Comparison of ENCODE assay signal across 29 cellular contexts in the genomic region with DNA sequence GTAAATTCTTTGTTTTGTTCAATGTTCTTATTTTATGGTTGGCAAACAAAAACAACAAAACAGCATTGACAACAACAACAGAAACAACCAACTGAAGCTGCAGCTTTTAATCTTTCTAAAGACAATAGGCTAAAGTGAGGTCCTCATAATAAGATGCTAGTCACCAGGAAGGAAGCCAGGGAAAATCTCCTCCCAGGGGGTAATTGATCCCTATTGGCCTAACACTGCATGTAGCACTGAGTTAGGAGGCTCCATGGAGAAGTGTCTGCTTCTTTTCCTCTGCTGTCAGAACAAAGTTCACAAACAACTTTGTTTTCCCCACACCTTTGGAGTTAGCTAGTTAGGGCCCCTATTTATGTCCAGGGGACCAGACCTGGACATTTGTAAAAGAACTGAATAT. TPM values are rescaled to one million over a fixed set of nuclear protein-coding genes. Genes with fewer than 3 reads are reported as not detected.
"Had no signal": no experiment of that assay in that cellular context is flagged by ENCODE, and none has a peak within 500 bp of the region (broad histone marks: within the 10 kb centered on the region; RNA-seq: fewer than 3 reads in every experiment).

No MANE protein-coding gene starts in this region.

- H3K4me3 ChIP-seq: esophagus squamous epithelium, heart right ventricle, psoas muscle, sigmoid colon, upper lobe of right lung had no signal

- H2AFZ ChIP-seq: parathyroid adenoma had no signal

- H3K4me1 Mint-ChIP-seq: activated T-helper 17 cell treated with anti-CD3 and anti-CD28 coated beads, Interleukin-2, amount 50 U/mL, for 72 hours; memory B cell had no signal

- H3K27ac ChIP-seq: esophagus squamous epithelium, heart right ventricle, parathyroid adenoma, psoas muscle, upper lobe of right lung had no signal

- H3K27ac Mint-ChIP-seq: activated B cell treated with CpG ODN at 0.5 μM for 24 hours; activated CD8-positive, alpha-beta T cell treated with anti-CD3 and anti-CD28 coated beads for 36 hours; activated naive CD4-positive, alpha-beta T cell treated with anti-CD3 and anti-CD28 coated beads, Interleukin-2, amount 50 U/mL, for 24 hours; activated T-helper 17 cell treated with anti-CD3 and anti-CD28 coated beads, Interleukin-2, amount 50 U/mL, for 72 hours; dendritic cell treated with granulocyte-macrophage colony-stimulating factor and Interleukin-4, amounts not matched to agents 40 ng/mL and 50 ng/mL, for 4 days; memory B cell; stimulated activated memory B cell treated with anti-CD40 and anti-IgM and Interleukin-4, amounts not matched to agents 10 μg/mL and 1 μg/mL and 100 μg/mL, for 72 hours; stimulated activated naive CD8-positive, alpha-beta T cell treated with anti-CD3 and anti-CD28 coated beads, Interleukin-15, amount 100 ng/mL, for 72 hours had no signal

- H3K36me3 ChIP-seq: esophagus squamous epithelium, heart right ventricle, sigmoid colon, upper lobe of right lung had no signal

- DNase-seq: activated B cell treated with CpG ODN at 0.5 μM for 24 hours; activated CD4-positive, alpha-beta T cell treated with anti-CD3 and anti-CD28 coated beads, Interleukin-2, amount 50 U/mL, for 1 hour; activated CD8-positive, alpha-beta T cell treated with anti-CD3 and anti-CD28 coated beads for 36 hours; activated gamma-delta T cell treated with Interleukin-2 at 50 U/mL for 16 hours; activated T-cell treated with anti-CD3 and anti-CD28 coated beads, Interleukin-2, amount 50 U/mL, for 4 hours; esophagus squamous epithelium; foreskin melanocyte; heart right ventricle; islet precursor cell; naive thymus-derived CD8-positive, alpha-beta T cell; occipital lobe; psoas muscle; sigmoid colon; small intestine; stimulated activated CD4-positive, alpha-beta T cell treated with anti-CD3 and anti-CD28 coated beads, Interleukin-4, amount 100 ng/mL, for 24 hours; stimulated activated naive CD8-positive, alpha-beta T cell treated with anti-CD3 and anti-CD28 coated beads, Interleukin-15, amount 100 ng/mL, for 72 hours; substantia nigra; T-helper 2 cell; upper lobe of right lung had no signal

- H3K9ac ChIP-seq: parathyroid adenoma had no signal

- H3K36me3 Mint-ChIP-seq: activated naive CD4-positive, alpha-beta T cell treated with anti-CD3 and anti-CD28 coated beads, Interleukin-2, amount 50 U/mL, for 24 hours; memory B cell; naive thymus-derived CD8-positive, alpha-beta T cell; stimulated activated memory B cell treated with anti-CD40 and anti-IgM and Interleukin-4, amounts not matched to agents 10 μg/mL and 1 μg/mL and 100 μg/mL, for 72 hours had no signal

- H3K9me3 ChIP-seq: esophagus squamous epithelium, heart right ventricle, psoas muscle, sigmoid colon, upper lobe of right lung had no signal

- H3K9me3 Mint-ChIP-seq: activated B cell treated with CpG ODN at 0.5 μM for 24 hours; activated CD8-positive, alpha-beta T cell treated with anti-CD3 and anti-CD28 coated beads for 36 hours; activated naive CD4-positive, alpha-beta T cell treated with anti-CD3 and anti-CD28 coated beads, Interleukin-2, amount 50 U/mL, for 24 hours; activated T-cell treated with anti-CD3 and anti-CD28 coated beads, Interleukin-2, amount 50 U/mL, for 4 hours; activated T-helper 17 cell treated with anti-CD3 and anti-CD28 coated beads, Interleukin-2, amount 50 U/mL, for 72 hours; central memory CD8-positive, alpha-beta T cell; dendritic cell treated with granulocyte-macrophage colony-stimulating factor and Interleukin-4, amounts not matched to agents 40 ng/mL and 50 ng/mL, for 4 days; memory B cell; neural crest cell; stimulated activated memory B cell treated with anti-CD40 and anti-IgM and Interleukin-4, amounts not matched to agents 10 μg/mL and 1 μg/mL and 100 μg/mL, for 72 hours; stimulated activated naive CD8-positive, alpha-beta T cell treated with anti-CD3 and anti-CD28 coated beads, Interleukin-15, amount 100 ng/mL, for 72 hours had no signal

- H3K4me1 ChIP-seq: parathyroid adenoma, psoas muscle had no signal

- ATAC-seq: activated CD8-positive, alpha-beta T cell treated with anti-CD3 and anti-CD28 coated beads for 36 hours; activated T-cell treated with anti-CD3 and anti-CD28 coated beads, Interleukin-2, amount 50 U/mL, for 4 hours; activated T-helper 17 cell treated with anti-CD3 and anti-CD28 coated beads, Interleukin-2, amount 50 U/mL, for 72 hours; heart right ventricle; naive thymus-derived CD8-positive, alpha-beta T cell; psoas muscle; stimulated activated memory B cell treated with anti-CD40 and anti-IgM and Interleukin-4, amounts not matched to agents 10 μg/mL and 1 μg/mL and 100 μg/mL, for 72 hours; stimulated activated naive CD8-positive, alpha-beta T cell treated with anti-CD3 and anti-CD28 coated beads, Interleukin-15, amount 100 ng/mL, for 72 hours; upper lobe of right lung had no signal

- H3K4me3 Mint-ChIP-seq: activated B cell treated with CpG ODN at 0.5 μM for 24 hours; activated CD8-positive, alpha-beta T cell treated with anti-CD3 and anti-CD28 coated beads for 36 hours; activated naive CD4-positive, alpha-beta T cell treated with anti-CD3 and anti-CD28 coated beads, Interleukin-2, amount 50 U/mL, for 24 hours; activated T-cell treated with anti-CD3 and anti-CD28 coated beads, Interleukin-2, amount 50 U/mL, for 4 hours; activated T-helper 17 cell treated with anti-CD3 and anti-CD28 coated beads, Interleukin-2, amount 50 U/mL, for 72 hours; central memory CD8-positive, alpha-beta T cell; dendritic cell treated with granulocyte-macrophage colony-stimulating factor and Interleukin-4, amounts not matched to agents 40 ng/mL and 50 ng/mL, for 4 days; memory B cell; naive thymus-derived CD8-positive, alpha-beta T cell; neural crest cell; stimulated activated memory B cell treated with anti-CD40 and anti-IgM and Interleukin-4, amounts not matched to agents 10 μg/mL and 1 μg/mL and 100 μg/mL, for 72 hours; stimulated activated naive CD8-positive, alpha-beta T cell treated with anti-CD3 and anti-CD28 coated beads, Interleukin-15, amount 100 ng/mL, for 72 hours had no signal

- H3K79me2 ChIP-seq: parathyroid adenoma had no signal

RNA-seq across cellular contexts. Expression of a gene that starts 4.7 kb away (rescaled TPM):
- total RNA-seq: activated B cell treated with CpG ODN at 0.5 μM for 24 hours; activated CD8-positive, alpha-beta T cell treated with anti-CD3 and anti-CD28 coated beads for 36 hours; activated T-cell treated with anti-CD3 and anti-CD28 coated beads, Interleukin-2, amount 50 U/mL, for 4 hours; activated T-helper 17 cell treated with anti-CD3 and anti-CD28 coated beads, Interleukin-2, amount 50 U/mL, for 72 hours; glomerular endothelial cell; naive thymus-derived CD8-positive, alpha-beta T cell; psoas muscle had no signal

RNA-seq across cellular contexts. Expression of a gene that starts 42.0 kb away (rescaled TPM):
- total RNA-seq: activated B cell treated with CpG ODN at 0.5 μM for 24 hours; activated CD8-positive, alpha-beta T cell treated with anti-CD3 and anti-CD28 coated beads for 36 hours; activated T-cell treated with anti-CD3 and anti-CD28 coated beads, Interleukin-2, amount 50 U/mL, for 4 hours; activated T-helper 17 cell treated with anti-CD3 and anti-CD28 coated beads, Interleukin-2, amount 50 U/mL, for 72 hours; esophagus squamous epithelium; glomerular endothelial cell; heart right ventricle; lower leg skin; naive thymus-derived CD8-positive, alpha-beta T cell; neural crest cell; psoas muscle; upper lobe of right lung had no signal
